ENCODE assay signal across 24 cellular contexts in the genomic region with DNA sequence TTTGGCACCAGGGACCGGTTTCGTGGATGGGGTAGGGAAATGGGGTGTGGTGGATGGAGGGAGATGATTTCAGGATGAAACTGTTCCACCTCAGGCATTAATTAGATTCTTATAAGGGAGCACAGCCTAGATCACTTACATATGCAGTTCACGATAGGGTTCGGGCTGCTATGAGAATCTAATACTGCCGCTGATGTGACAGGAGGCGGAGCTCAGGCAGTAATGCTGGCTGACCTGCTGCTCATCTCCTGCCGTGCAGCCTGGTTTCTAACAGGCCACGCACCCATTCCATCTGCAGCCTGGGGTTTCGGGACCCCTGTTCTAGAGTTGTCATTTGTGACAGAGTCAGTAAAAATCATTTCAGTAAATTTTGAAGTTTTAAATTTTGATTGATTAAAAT.
DNase-seq lines count a peak whose midpoint lies in the region; ATAC-seq, FAIRE-seq and TF ChIP-seq lines count a peak whose summit lies in the region.
"Had no signal": no experiment of that assay in that cellular context is flagged by ENCODE, and none has a peak within 500 bp of the region (broad histone marks: within the 10 kb centered on the region; RNA-seq: fewer than 3 reads in every experiment).

No MANE protein-coding gene starts in this region.

- WGBS in right lobe of liver (ENCODE audit: insufficient coverage, low coverage, low lambda C conversion rate, missing lambda C conversion rate): 35% methylated on average over 8 of the region's 9 CpGs
- 88% methylated on average over 9 of the region's 9 CpGs for WGBS in HepG2 (ENCODE audit: low lambda C conversion rate)
- WGBS in trophoblast cell (ENCODE audit: extremely low coverage, insufficient coverage, insufficient read length): no CpG with 5 or more reads among the region's 9 CpGs

- FAIRE-seq in HepG2 (lab: Jason Lieb, UNC): no peak
- FAIRE-seq: endothelial cell of umbilical vein, urothelium cell line had no signal

- H3K14ac ChIP-seq in trophoblast cell (ENCODE audit: low read length): no peak overlapping the region

- no peak overlapping the region for H4K91ac ChIP-seq in trophoblast cell (ENCODE audit: low read depth, low read length)

- no peak overlapping the region for H2AK5ac ChIP-seq in trophoblast cell (ENCODE audit: low read length)

- peaks cover 0 to 2% (median 0%) of the 10 kb centered on the region in 4 donors for H3K9me3 ChIP-seq in right lobe of liver
- no peaks in the 10 kb centered on the region for H3K9me3 ChIP-seq in HepG2 (ENCODE audit: low read length)
- no peaks in the 10 kb centered on the region for H3K9me3 ChIP-seq in trophoblast cell (ENCODE audit: insufficient read depth, low read depth, low read length)
- H3K9me3 ChIP-seq: body of pancreas had no signal

- no peak overlapping the region for H3K4ac ChIP-seq in trophoblast cell (ENCODE audit: low read depth, low read length)

- no peak for TF ChIP-seq POLR2A in right lobe of liver (IDR thresholded peaks at IDR 0.05)
- no peak for TF ChIP-seq POLR2A in HepG2 (IDR thresholded peaks at IDR 0.05; ENCODE audit: insufficient read depth in 1 of 2, low read depth in 2 of 2, low read length in 2 of 2)

- H3K4me3 ChIP-seq in right lobe of liver: no peak overlapping the region
- H3K4me3 ChIP-seq in HepG2 (replicated peaks in 1 of 3; ENCODE audit: insufficient read depth in 1 of 3, low read depth in 2 of 3, low read length in 3 of 3): no peak overlapping the region
- H3K4me3 ChIP-seq in trophoblast cell (ENCODE audit: low read depth, low read length): no peak overlapping the region
- H3K4me3 ChIP-seq: body of pancreas, skin epidermis, suprapubic skin had no signal

- peak in 1 of 3 donors; percentile 28 for DNase-seq in right lobe of liver
- no peak for DNase-seq in HepG2 (ENCODE audit: low spot score)
- peak; percentile 27 for DNase-seq in iris pigment epithelial cell (ENCODE audit: low read depth)
- DNase-seq in DMS79 treated with DMSO at 0.1 percent for 48 hours (lab: John Stamatoyannopoulos, UW): no peak
- no peak for DNase-seq in trophoblast cell
- DNase-seq: activated CD4-positive, alpha-beta T cell treated with anti-CD3 and anti-CD28 coated beads, Interleukin-2, amount 50 U/mL, for 4 hours; activated CD8-positive, alpha-beta memory T cell treated with anti-CD3 and anti-CD28 coated beads, Interleukin-2, amount 50 U/mL, for 48 hours; activated naive CD8-positive, alpha-beta T cell treated with anti-CD3 and anti-CD28 coated beads, Interleukin-2, amount 10 ng/mL, durations not matched to agents 7 days and 5 days; DMS153; head of caudate nucleus; left colon; NCI-H1092; NCI-H2029; NCI-H446 treated with DMSO at 0.1 percent for 48 hours; stimulated activated CD4-positive, alpha-beta T cell treated with anti-CD3 and anti-CD28 coated beads, Interleukin-2, amount 100 ng/mL, for 24 hours had no signal

- ATAC-seq in right lobe of liver (peak; percentile 61 to 78 (median 69)), HepG2 (no peak), SK-N-SH treated with all-trans-retinoic acid at 6 μM for 48 hours (peak; percentile 22; the same call in 1 of the 3 replicates), HG03521 (IDR thresholded peaks at IDR 0.05; ENCODE audit: unreplicated experiment) (no peak), GM18511 (IDR thresholded peaks at IDR 0.05; ENCODE audit: unreplicated experiment) (no peak)
- ATAC-seq: body of pancreas; left colon; stimulated activated effector memory CD8-positive, alpha-beta T cell treated with anti-CD3 and anti-CD28 coated beads, Interleukin-12 subunit alpha, Interleukin-12 subunit beta, amount 100 ng/mL, for 72 hours had no signal

- CTCF ChIA-PET in HepG2 (lab: Yijun Ruan, JAX; ENCODE audit: low intra/inter-chr PET ratio, low total read pairs): no interaction called here

- H3K4me2 ChIP-seq in HepG2 (ENCODE audit: low read depth, low read length): no peak overlapping the region
- H3K4me2 ChIP-seq in trophoblast cell (ENCODE audit: low read length): no peak overlapping the region

- no peak overlapping the region for H2BK120ac ChIP-seq in trophoblast cell (ENCODE audit: insufficient read depth, low read length, poor library complexity)

- H3K36me3 ChIP-seq in right lobe of liver (peaks cover 0 to 19% (median 14%) of the 10 kb centered on the region in 4 donors), HepG2 (replicated peaks in 1 of 2; ENCODE audit: control insufficient read depth in 1 of 2, insufficient read depth in 2 of 2, low read length in 2 of 2) (peaks cover 0 to 17% of the 10 kb centered on the region in 2 experiments; a peak in 4 of 5 replicates), trophoblast cell (ENCODE audit: control insufficient read depth in 1 of 2, insufficient read depth in 2 of 2, low read length in 2 of 2) (peaks cover 0 to 3% of the 10 kb centered on the region in 2 experiments)

- no peak overlapping the region for H3K9ac ChIP-seq in HepG2 (ENCODE audit: insufficient read depth, low read depth, low read length)
- no peak overlapping the region for H3K9ac ChIP-seq in trophoblast cell (ENCODE audit: low read length)

- no TSS peak for BruUV-seq in HepG2 (replicated peaks; lab: Mats Ljungman, UMichigan)

- in situ Hi-C loops in HepG2 (cut with HindIII; ENCODE audit: extremely low pct_ligation_motif_present, low pct_unique_long_range_greater_than_20kb): loop anchor here (10.0 kb wide), 1 partner anchor 100 kb away; a partner anchor contains a TSS

- H3K79me2 ChIP-seq in HepG2 (ENCODE audit: insufficient read depth, low read length): peaks cover 27% of the 10 kb centered on the region
- H3K79me2 ChIP-seq in trophoblast cell (ENCODE audit: control insufficient read depth, insufficient read depth, low read length, poor library complexity): no peaks in the 10 kb centered on the region

- TF ChIP-seq RAD21 in HepG2 (CRISPR knock-in tag; IDR thresholded peaks at IDR 0.05): no peak

- H3K4me1 ChIP-seq in right lobe of liver (no peaks in the 10 kb centered on the region), HepG2 (ENCODE audit: insufficient read depth, low read length) (peaks cover 2% of the 10 kb centered on the region), trophoblast cell (ENCODE audit: control insufficient read depth in 1 of 2, insufficient read depth in 2 of 2, low read length in 2 of 2) (no peaks in the 10 kb centered on the region)

- no peak overlapping the region for H2AFZ ChIP-seq in HepG2 (ENCODE audit: low read length)
- H2AFZ ChIP-seq in trophoblast cell (ENCODE audit: insufficient read depth, low read length, poor library complexity): no peak overlapping the region

- H4K8ac ChIP-seq in trophoblast cell (ENCODE audit: low read depth, low read length): no peak overlapping the region

- POLR2A ChIA-PET in HepG2 (lab: Yijun Ruan, JAX): no interaction called here

- no peaks in the 10 kb centered on the region for H3K79me1 ChIP-seq in trophoblast cell (ENCODE audit: low read length)

- intact Hi-C loops in right lobe of liver (cut with DNase I): no loop called here
- intact Hi-C loops in HepG2 (cut with micrococcal nuclease; ENCODE audit: unreplicated experiment): no loop called here

- TF ChIP-seq CTCF in right lobe of liver (IDR thresholded peaks at IDR 0.05) (no peak), HepG2 (CRISPR knock-in tag; IDR thresholded peaks at IDR 0.05) (no peak)

- H2BK12ac ChIP-seq in trophoblast cell (ENCODE audit: low read length): no peak overlapping the region

- H3K18ac ChIP-seq in trophoblast cell (ENCODE audit: low read length): no peak overlapping the region

- no peak overlapping the region for H2BK5ac ChIP-seq in trophoblast cell (ENCODE audit: low read depth, low read length, poor library complexity)

- no peak overlapping the region for H4K12ac ChIP-seq in trophoblast cell (ENCODE audit: low read depth, low read length)

- no peak overlapping the region for H3K23ac ChIP-seq in trophoblast cell (ENCODE audit: low read length)

- H4K20me1 ChIP-seq in HepG2 (ENCODE audit: insufficient read depth, low read length): no peaks in the 10 kb centered on the region; the same call in none of the 2 replicates

- H3K27me3 ChIP-seq in right lobe of liver (no peaks in the 10 kb centered on the region), HepG2 (ENCODE audit: control insufficient read depth in 1 of 2, insufficient read depth in 2 of 2, low read length in 2 of 2) (no peaks in the 10 kb centered on the region), trophoblast cell (ENCODE audit: insufficient read depth, low read length) (no peaks in the 10 kb centered on the region)
- H3K27me3 ChIP-seq: body of pancreas, suprapubic skin had no signal

- no peak for TF ChIP-seq EP300 in HepG2 (IDR thresholded peaks at IDR 0.05; ENCODE audit: low read depth in 2 of 2, low read length in 2 of 2)
- TF ChIP-seq EP300 in HepG2 (CRISPR knock-in tag; IDR thresholded peaks at IDR 0.05; ENCODE audit: borderline replicate concordance): no peak

- H3K27ac ChIP-seq in right lobe of liver (no peak overlapping the region), HepG2 (ENCODE audit: extremely low read length, insufficient read depth, low read length) (no peak overlapping the region), trophoblast cell (ENCODE audit: low read depth, low read length) (no peak overlapping the region)
- H3K27ac ChIP-seq: body of pancreas, suprapubic skin had no signal

TF ChIP-seq in HepG2, 621 proteins besides CTCF, POLR2A, EP300 and RAD21 (continues in another document):
- TF ChIP-seq ZNF616 (CRISPR knock-in tag; IDR thresholded peaks at IDR 0.05; ENCODE audit: low read depth) (no peak), TRIM24 (CRISPR knock-in tag; IDR thresholded peaks at IDR 0.05) (no peak), HHEX (CRISPR knock-in tag; IDR thresholded peaks at IDR 0.05) (no peak)

TF ChIP-seq in SK-N-SH treated with all-trans-retinoic acid at 6 μM for 48 hours, 23 proteins besides CTCF, POLR2A, EP300 and RAD21:
- TF ChIP-seq CSDC2 (CRISPR knock-in tag; IDR thresholded peaks at IDR 0.05) (no peak), GLIS3 (CRISPR knock-in tag; IDR thresholded peaks at IDR 0.05) (no peak), ISL1 (CRISPR knock-in tag; IDR thresholded peaks at IDR 0.05) (no peak), ESRRG (CRISPR knock-in tag; IDR thresholded peaks at IDR 0.05) (no peak)
- TF ChIP-seq, protein P1, sequence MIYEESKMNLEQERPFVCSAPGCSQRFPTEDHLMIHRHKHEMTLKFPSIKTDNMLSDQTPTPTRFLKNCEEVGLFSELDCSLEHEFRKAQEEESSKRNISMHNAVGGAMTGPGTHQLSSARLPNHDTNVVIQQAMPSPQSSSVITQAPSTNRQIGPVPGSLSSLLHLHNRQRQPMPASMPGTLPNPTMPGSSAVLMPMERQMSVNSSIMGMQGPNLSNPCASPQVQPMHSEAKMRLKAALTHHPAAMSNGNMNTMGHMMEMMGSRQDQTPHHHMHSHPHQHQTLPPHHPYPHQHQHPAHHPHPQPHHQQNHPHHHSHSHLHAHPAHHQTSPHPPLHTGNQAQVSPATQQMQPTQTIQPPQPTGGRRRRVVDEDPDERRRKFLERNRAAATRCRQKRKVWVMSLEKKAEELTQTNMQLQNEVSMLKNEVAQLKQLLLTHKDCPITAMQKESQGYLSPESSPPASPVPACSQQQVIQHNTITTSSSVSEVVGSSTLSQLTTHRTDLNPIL (CRISPR knock-in tag; IDR thresholded peaks at IDR 0.05; ENCODE audit: low read depth): no peak

Comparison
In these comparisons a context has a peak if more than half of its experiments do, and no peak if none do; other contexts are left out.
1. ATAC-seq: peak in right lobe of liver (4 of 4) and SK-N-SH treated with all-trans-retinoic acid at 6 μM for 48 hours (single experiment); none in HepG2 (single experiment), HG03521 (single experiment) and GM18511 (single experiment).